In genomic region chr12:2192231-2192630, GRCh38 we compare ENCODE assay signal across 1 cellular context.
TF ChIP-seq lines count a peak whose summit lies in the region.

No MANE protein-coding gene starts in this region.

TF ChIP-seq in H1, 55 proteins besides CTCF, POLR2A, EP300 and RAD21:
- TF ChIP-seq TEAD4 (IDR thresholded peaks at IDR 0.05; ENCODE audit: low read depth, low read length) (no peak), SIX5 (IDR thresholded peaks at IDR 0.05; ENCODE audit: low read depth, low read length) (no peak), RBBP5 (IDR thresholded peaks at IDR 0.05; ENCODE audit: borderline replicate concordance, low read depth, low read length) (no peak), MAX (IDR thresholded peaks at IDR 0.05) (no peak), GABPA (IDR thresholded peaks at IDR 0.05; ENCODE audit: borderline replicate concordance, insufficient read depth, low read length) (no peak), BACH1 (IDR thresholded peaks at IDR 0.05; ENCODE audit: low read length) (no peak), POLR2AphosphoS5 (IDR thresholded peaks at IDR 0.05; ENCODE audit: low read depth, low read length) (no peak), CEBPB (IDR thresholded peaks at IDR 0.05; ENCODE audit: low read depth, low read length) (no peak), ASH2L (IDR thresholded peaks at IDR 0.05; ENCODE audit: low read length) (no peak), JUND (IDR thresholded peaks at IDR 0.05; ENCODE audit: low read length) (no peak), BRCA1 (IDR thresholded peaks at IDR 0.05; ENCODE audit: low read depth, low read length) (no peak), TAF7 (optimal IDR thresholded peaks at IDR 0.05; ENCODE audit: borderline replicate concordance, low read depth, low read length) (no peak), CHD1 (IDR thresholded peaks at IDR 0.05; ENCODE audit: low read depth, low read length) (no peak), SP4 (IDR thresholded peaks at IDR 0.05; ENCODE audit: low read length) (no peak), TAF1 (IDR thresholded peaks at IDR 0.05; ENCODE audit: low read depth, low read length) (no peak)
- TF ChIP-seq, protein P1, sequence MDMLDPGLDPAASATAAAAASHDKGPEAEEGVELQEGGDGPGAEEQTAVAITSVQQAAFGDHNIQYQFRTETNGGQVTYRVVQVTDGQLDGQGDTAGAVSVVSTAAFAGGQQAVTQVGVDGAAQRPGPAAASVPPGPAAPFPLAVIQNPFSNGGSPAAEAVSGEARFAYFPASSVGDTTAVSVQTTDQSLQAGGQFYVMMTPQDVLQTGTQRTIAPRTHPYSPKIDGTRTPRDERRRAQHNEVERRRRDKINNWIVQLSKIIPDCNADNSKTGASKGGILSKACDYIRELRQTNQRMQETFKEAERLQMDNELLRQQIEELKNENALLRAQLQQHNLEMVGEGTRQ (IDR thresholded peaks at IDR 0.05; ENCODE audit: low read length) = no peak
